In genomic region chr2:227471924-227472264, GRCh38 we compare ENCODE assay signal across 8 cellular contexts. TPM values are rescaled to one million over a fixed set of nuclear protein-coding genes. Genes with fewer than 3 reads are reported as not detected.
DNase-seq lines count a peak whose midpoint lies in the region; ATAC-seq and TF ChIP-seq lines count a peak whose summit lies in the region.

Gene AGFG1 (plus strand): TSS chr2:227472156. CDS start chr2:227472422, 266 bp downstream.

- TF ChIP-seq POLR2A in GM19193 (IDR thresholded peaks at IDR 0.05; ENCODE audit: extremely low read depth, insufficient read depth, insufficient read length) (peak; percentile 68), lower leg skin (IDR thresholded peaks at IDR 0.05) (no peak)

- DNase-seq in C1 segment of cervical spinal cord (lab: John Stamatoyannopoulos, UW) = peak; percentile 6 to 91 (median 73)
- peak; percentile 83 for DNase-seq in NCI-H748 (lab: John Stamatoyannopoulos, UW; ENCODE audit: unreplicated experiment)
- DNase-seq in activated CD4-positive, alpha-beta T cell treated with anti-CD3 and anti-CD28 coated beads, Interleukin-2, amount 50 U/mL, for 48 hours = peak; percentile 88 to 93
- DNase-seq in dorsolateral prefrontal cortex = peak; percentile 72 to 93 (median 82)
- DNase-seq in lower leg skin (ENCODE audit: low spot score in 2 of 2) = peak; percentile 74 to 97
- DNase-seq in stimulated activated CD4-positive, alpha-beta T cell treated with anti-CD3 and anti-CD28 coated beads, Interleukin-4, amount 100 ng/mL, for 48 hours (ENCODE audit: low read depth in 2 of 2) = peak; percentile 81 to 89

- H3K4me3 ChIP-seq in dorsolateral prefrontal cortex (peak within 1 kb of the TSS; percentile 54 to 95 (median 85)), lower leg skin (ENCODE audit: low read depth, poor library complexity, severe bottlenecking) (peak within 1 kb of the TSS; percentile 99)

- 0% methylated on average over 18 to 20 of the region's 28 CpGs for WGBS in lower leg skin, 2 donors

- ATAC-seq in HG03432 (IDR thresholded peaks at IDR 0.05; ENCODE audit: unreplicated experiment) = peak; percentile 94

- TF ChIP-seq CTCF in dorsolateral prefrontal cortex (IDR thresholded peaks at IDR 0.05 in 54 of 56, conservative IDR thresholded peaks at IDR 0.05 in 2 of 56; ENCODE audit: low read depth in 1 of 56, partially characterized antibody in 56 of 56) (peak; percentile 93 to 100 (median 98)), lower leg skin (IDR thresholded peaks at IDR 0.05) (peak in 1 of 3 donors; percentile 65)

- intact Hi-C loops in dorsolateral prefrontal cortex (cut with DNase I) (loop anchor here (5.0 to 10.0 kb wide), 6 partner anchors 55 to 293 kb away; partner anchors contain the start of gene MFF (in 2 of the 2)), lower leg skin (cut with DNase I; ENCODE audit: low total_unique reads) (no loop called here)

- no peaks in the 10 kb centered on the region for H3K27me3 ChIP-seq in dorsolateral prefrontal cortex

- H3K27ac ChIP-seq in dorsolateral prefrontal cortex = peak within 1 kb of the TSS in 55 of 59 donors; percentile 34 to 93 (median 79)

RNA-seq across cellular contexts. Expression of gene AGFG1, which starts in this region (rescaled TPM):
- total RNA-seq in dorsolateral prefrontal cortex (100 to 1,000 TPM in 83 of 120 experiments, 10 to 100 TPM in 37; 79.9 to 144 (median 106) TPM), lower leg skin (10 to 100 TPM; 44.6 to 65.3 (median 55.7) TPM)

Comparison
In these comparisons a context has a peak if more than half of its experiments do, and no peak if none do; other contexts are left out.
1. Peak in every context shown above with its lines: DNase-seq, ATAC-seq, H3K4me3 ChIP-seq and H3K27ac ChIP-seq.